In the genomic region with DNA sequence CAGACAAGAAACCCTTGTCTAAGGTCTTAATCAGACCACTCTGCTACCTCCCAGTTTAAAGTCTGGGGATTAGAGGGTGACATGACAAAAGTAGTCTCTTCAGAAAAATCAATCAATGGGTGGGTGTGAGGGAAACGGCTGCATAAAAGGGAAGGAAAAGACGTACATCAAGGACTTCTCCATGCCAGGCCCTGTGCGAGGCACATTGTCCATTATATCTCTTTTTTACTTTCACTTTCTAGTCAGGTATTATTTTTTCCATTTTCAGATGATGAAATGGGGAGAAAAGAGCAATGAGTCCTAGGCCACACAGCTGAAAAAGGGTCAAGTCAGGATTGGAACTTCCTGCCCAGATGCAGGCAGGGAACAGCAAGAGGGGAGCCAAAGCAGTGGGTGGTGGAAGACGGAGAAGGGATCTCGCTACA, we compare ENCODE assay signal across 1 cellular context.
TF ChIP-seq lines count a peak whose summit lies in the region.

No MANE protein-coding gene starts in this region.

TF ChIP-seq in K562, 482 proteins besides CTCF, POLR2A, EP300 and RAD21 (continued from another document and continues in another):
- TF ChIP-seq, protein P1, sequence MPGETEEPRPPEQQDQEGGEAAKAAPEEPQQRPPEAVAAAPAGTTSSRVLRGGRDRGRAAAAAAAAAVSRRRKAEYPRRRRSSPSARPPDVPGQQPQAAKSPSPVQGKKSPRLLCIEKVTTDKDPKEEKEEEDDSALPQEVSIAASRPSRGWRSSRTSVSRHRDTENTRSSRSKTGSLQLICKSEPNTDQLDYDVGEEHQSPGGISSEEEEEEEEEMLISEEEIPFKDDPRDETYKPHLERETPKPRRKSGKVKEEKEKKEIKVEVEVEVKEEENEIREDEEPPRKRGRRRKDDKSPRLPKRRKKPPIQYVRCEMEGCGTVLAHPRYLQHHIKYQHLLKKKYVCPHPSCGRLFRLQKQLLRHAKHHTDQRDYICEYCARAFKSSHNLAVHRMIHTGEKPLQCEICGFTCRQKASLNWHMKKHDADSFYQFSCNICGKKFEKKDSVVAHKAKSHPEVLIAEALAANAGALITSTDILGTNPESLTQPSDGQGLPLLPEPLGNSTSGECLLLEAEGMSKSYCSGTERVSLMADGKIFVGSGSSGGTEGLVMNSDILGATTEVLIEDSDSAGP (CRISPR knock-in tag; IDR thresholded peaks at IDR 0.05), result no peak
- TF ChIP-seq, protein P2, sequence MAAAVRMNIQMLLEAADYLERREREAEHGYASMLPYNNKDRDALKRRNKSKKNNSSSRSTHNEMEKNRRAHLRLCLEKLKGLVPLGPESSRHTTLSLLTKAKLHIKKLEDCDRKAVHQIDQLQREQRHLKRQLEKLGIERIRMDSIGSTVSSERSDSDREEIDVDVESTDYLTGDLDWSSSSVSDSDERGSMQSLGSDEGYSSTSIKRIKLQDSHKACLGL (CRISPR knock-in tag; IDR thresholded peaks at IDR 0.05; ENCODE audit: borderline replicate concordance, poor library complexity, severe bottlenecking), result no peak
- peak; percentile 97 for TF ChIP-seq ZNF175 (CRISPR knock-in tag; IDR thresholded peaks at IDR 0.05; ENCODE audit: low read depth)
- no peak for TF ChIP-seq CCNT2 (IDR thresholded peaks at IDR 0.05; ENCODE audit: borderline replicate concordance, extremely low read depth, insufficient read length, low read depth, low read length)
- no peak for TF ChIP-seq ARHGAP35 (IDR thresholded peaks at IDR 0.05; ENCODE audit: partially characterized antibody)
- no peak for TF ChIP-seq FIP1L1 (IDR thresholded peaks at IDR 0.05; ENCODE audit: low read depth, low read length, poor library complexity, severe bottlenecking)
- TF ChIP-seq HDGF (IDR thresholded peaks at IDR 0.05), result no peak
- TF ChIP-seq NR3C1 (CRISPR knock-in tag; IDR thresholded peaks at IDR 0.05), result no peak
- TF ChIP-seq NR2C1 (IDR thresholded peaks at IDR 0.05), result no peak
- peak; percentile 82 for TF ChIP-seq NR2C1 (tag; IDR thresholded peaks at IDR 0.05)
- 0 out of 2 replicates have a peak, but pooled peaks have one; percentile 7 for TF ChIP-seq RBFOX2 (IDR thresholded peaks at IDR 0.05; ENCODE audit: low read depth, low read length)
- TF ChIP-seq PTRF (tag; IDR thresholded peaks at IDR 0.05), result no peak
- no peak for TF ChIP-seq SAFB2 (IDR thresholded peaks at IDR 0.05; ENCODE audit: borderline replicate concordance, low read depth, low read length, severe bottlenecking)
- peak; percentile 11; the same call in 1 of the 2 replicates for TF ChIP-seq NFXL1 (CRISPR knock-in tag; IDR thresholded peaks at IDR 0.05)
- no peak for TF ChIP-seq TGIF2 (CRISPR knock-in tag; IDR thresholded peaks at IDR 0.05)
- 0 out of 2 replicates have a peak, but pooled peaks have one; percentile 23 for TF ChIP-seq HIVEP1 (CRISPR knock-in tag; IDR thresholded peaks at IDR 0.05)
- TF ChIP-seq, protein P3, sequence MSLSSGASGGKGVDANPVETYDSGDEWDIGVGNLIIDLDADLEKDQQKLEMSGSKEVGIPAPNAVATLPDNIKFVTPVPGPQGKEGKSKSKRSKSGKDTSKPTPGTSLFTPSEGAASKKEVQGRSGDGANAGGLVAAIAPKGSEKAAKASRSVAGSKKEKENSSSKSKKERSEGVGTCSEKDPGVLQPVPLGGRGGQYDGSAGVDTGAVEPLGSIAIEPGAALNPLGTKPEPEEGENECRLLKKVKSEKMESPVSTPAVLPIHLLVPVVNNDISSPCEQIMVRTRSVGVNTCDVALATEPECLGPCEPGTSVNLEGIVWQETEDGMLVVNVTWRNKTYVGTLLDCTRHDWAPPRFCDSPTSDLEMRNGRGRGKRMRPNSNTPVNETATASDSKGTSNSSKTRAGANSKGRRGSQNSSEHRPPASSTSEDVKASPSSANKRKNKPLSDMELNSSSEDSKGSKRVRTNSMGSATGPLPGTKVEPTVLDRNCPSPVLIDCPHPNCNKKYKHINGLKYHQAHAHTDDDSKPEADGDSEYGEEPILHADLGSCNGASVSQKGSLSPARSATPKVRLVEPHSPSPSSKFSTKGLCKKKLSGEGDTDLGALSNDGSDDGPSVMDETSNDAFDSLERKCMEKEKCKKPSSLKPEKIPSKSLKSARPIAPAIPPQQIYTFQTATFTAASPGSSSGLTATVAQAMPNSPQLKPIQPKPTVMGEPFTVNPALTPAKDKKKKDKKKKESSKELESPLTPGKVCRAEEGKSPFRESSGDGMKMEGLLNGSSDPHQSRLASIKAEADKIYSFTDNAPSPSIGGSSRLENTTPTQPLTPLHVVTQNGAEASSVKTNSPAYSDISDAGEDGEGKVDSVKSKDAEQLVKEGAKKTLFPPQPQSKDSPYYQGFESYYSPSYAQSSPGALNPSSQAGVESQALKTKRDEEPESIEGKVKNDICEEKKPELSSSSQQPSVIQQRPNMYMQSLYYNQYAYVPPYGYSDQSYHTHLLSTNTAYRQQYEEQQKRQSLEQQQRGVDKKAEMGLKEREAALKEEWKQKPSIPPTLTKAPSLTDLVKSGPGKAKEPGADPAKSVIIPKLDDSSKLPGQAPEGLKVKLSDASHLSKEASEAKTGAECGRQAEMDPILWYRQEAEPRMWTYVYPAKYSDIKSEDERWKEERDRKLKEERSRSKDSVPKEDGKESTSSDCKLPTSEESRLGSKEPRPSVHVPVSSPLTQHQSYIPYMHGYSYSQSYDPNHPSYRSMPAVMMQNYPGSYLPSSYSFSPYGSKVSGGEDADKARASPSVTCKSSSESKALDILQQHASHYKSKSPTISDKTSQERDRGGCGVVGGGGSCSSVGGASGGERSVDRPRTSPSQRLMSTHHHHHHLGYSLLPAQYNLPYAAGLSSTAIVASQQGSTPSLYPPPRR (CRISPR knock-in tag; IDR thresholded peaks at IDR 0.05; ENCODE audit: borderline replicate concordance), result no peak
- peak; percentile 22; the same call in 1 of the 2 replicates for TF ChIP-seq CEBPB (tag; IDR thresholded peaks at IDR 0.05)
- no peak for TF ChIP-seq NCOR1 (IDR thresholded peaks at IDR 0.05)
- TF ChIP-seq ZFX (CRISPR knock-in tag; IDR thresholded peaks at IDR 0.05), result no peak; the same call in 1 of the 2 replicates
- peak; percentile 74 for TF ChIP-seq GABPA (tag; conservative IDR thresholded peaks at IDR 0.05; ENCODE audit: low read depth)
- peak; percentile 44 for TF ChIP-seq HDAC3 (IDR thresholded peaks at IDR 0.05; ENCODE audit: borderline replicate concordance, partially characterized antibody)
- no peak for TF ChIP-seq TRIM28 (IDR thresholded peaks at IDR 0.05)
- TF ChIP-seq KAT8 (IDR thresholded peaks at IDR 0.05; ENCODE audit: low read depth), result no peak
- TF ChIP-seq, protein P4, sequence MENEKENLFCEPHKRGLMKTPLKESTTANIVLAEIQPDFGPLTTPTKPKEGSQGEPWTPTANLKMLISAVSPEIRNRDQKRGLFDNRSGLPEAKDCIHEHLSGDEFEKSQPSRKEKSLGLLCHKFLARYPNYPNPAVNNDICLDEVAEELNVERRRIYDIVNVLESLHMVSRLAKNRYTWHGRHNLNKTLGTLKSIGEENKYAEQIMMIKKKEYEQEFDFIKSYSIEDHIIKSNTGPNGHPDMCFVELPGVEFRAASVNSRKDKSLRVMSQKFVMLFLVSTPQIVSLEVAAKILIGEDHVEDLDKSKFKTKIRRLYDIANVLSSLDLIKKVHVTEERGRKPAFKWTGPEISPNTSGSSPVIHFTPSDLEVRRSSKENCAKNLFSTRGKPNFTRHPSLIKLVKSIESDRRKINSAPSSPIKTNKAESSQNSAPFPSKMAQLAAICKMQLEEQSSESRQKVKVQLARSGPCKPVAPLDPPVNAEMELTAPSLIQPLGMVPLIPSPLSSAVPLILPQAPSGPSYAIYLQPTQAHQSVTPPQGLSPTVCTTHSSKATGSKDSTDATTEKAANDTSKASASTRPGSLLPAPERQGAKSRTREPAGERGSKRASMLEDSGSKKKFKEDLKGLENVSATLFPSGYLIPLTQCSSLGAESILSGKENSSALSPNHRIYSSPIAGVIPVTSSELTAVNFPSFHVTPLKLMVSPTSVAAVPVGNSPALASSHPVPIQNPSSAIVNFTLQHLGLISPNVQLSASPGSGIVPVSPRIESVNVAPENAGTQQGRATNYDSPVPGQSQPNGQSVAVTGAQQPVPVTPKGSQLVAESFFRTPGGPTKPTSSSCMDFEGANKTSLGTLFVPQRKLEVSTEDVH (IDR thresholded peaks at IDR 0.05; ENCODE audit: low read depth, partially characterized antibody), result no peak
- peak; percentile 74; the same call in 1 of the 2 replicates for TF ChIP-seq MEF2D (tag; conservative IDR thresholded peaks at IDR 0.05; ENCODE audit: low read depth)
- TF ChIP-seq, protein P5, sequence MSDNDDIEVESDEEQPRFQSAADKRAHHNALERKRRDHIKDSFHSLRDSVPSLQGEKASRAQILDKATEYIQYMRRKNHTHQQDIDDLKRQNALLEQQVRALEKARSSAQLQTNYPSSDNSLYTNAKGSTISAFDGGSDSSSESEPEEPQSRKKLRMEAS (CRISPR knock-in tag; IDR thresholded peaks at IDR 0.05), result no peak
- no peak for TF ChIP-seq KHSRP (IDR thresholded peaks at IDR 0.05)
- TF ChIP-seq, protein P6, sequence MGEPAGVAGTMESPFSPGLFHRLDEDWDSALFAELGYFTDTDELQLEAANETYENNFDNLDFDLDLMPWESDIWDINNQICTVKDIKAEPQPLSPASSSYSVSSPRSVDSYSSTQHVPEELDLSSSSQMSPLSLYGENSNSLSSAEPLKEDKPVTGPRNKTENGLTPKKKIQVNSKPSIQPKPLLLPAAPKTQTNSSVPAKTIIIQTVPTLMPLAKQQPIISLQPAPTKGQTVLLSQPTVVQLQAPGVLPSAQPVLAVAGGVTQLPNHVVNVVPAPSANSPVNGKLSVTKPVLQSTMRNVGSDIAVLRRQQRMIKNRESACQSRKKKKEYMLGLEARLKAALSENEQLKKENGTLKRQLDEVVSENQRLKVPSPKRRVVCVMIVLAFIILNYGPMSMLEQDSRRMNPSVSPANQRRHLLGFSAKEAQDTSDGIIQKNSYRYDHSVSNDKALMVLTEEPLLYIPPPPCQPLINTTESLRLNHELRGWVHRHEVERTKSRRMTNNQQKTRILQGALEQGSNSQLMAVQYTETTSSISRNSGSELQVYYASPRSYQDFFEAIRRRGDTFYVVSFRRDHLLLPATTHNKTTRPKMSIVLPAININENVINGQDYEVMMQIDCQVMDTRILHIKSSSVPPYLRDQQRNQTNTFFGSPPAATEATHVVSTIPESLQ (CRISPR knock-in tag; IDR thresholded peaks at IDR 0.05), result no peak
- TF ChIP-seq TRIM24 (IDR thresholded peaks at IDR 0.05), result peak; percentile 71 to 73; a peak in 2 of 4 replicates
- no peak; the same call in 1 of the 2 replicates for TF ChIP-seq ADNP (tag; IDR thresholded peaks at IDR 0.05)
- no peak for TF ChIP-seq BRF1 (IDR thresholded peaks at IDR 0.05; ENCODE audit: borderline replicate concordance, extremely low read depth, insufficient read length)
- TF ChIP-seq IRF2 (CRISPR knock-in tag; IDR thresholded peaks at IDR 0.05), result no peak
- TF ChIP-seq, protein P7, sequence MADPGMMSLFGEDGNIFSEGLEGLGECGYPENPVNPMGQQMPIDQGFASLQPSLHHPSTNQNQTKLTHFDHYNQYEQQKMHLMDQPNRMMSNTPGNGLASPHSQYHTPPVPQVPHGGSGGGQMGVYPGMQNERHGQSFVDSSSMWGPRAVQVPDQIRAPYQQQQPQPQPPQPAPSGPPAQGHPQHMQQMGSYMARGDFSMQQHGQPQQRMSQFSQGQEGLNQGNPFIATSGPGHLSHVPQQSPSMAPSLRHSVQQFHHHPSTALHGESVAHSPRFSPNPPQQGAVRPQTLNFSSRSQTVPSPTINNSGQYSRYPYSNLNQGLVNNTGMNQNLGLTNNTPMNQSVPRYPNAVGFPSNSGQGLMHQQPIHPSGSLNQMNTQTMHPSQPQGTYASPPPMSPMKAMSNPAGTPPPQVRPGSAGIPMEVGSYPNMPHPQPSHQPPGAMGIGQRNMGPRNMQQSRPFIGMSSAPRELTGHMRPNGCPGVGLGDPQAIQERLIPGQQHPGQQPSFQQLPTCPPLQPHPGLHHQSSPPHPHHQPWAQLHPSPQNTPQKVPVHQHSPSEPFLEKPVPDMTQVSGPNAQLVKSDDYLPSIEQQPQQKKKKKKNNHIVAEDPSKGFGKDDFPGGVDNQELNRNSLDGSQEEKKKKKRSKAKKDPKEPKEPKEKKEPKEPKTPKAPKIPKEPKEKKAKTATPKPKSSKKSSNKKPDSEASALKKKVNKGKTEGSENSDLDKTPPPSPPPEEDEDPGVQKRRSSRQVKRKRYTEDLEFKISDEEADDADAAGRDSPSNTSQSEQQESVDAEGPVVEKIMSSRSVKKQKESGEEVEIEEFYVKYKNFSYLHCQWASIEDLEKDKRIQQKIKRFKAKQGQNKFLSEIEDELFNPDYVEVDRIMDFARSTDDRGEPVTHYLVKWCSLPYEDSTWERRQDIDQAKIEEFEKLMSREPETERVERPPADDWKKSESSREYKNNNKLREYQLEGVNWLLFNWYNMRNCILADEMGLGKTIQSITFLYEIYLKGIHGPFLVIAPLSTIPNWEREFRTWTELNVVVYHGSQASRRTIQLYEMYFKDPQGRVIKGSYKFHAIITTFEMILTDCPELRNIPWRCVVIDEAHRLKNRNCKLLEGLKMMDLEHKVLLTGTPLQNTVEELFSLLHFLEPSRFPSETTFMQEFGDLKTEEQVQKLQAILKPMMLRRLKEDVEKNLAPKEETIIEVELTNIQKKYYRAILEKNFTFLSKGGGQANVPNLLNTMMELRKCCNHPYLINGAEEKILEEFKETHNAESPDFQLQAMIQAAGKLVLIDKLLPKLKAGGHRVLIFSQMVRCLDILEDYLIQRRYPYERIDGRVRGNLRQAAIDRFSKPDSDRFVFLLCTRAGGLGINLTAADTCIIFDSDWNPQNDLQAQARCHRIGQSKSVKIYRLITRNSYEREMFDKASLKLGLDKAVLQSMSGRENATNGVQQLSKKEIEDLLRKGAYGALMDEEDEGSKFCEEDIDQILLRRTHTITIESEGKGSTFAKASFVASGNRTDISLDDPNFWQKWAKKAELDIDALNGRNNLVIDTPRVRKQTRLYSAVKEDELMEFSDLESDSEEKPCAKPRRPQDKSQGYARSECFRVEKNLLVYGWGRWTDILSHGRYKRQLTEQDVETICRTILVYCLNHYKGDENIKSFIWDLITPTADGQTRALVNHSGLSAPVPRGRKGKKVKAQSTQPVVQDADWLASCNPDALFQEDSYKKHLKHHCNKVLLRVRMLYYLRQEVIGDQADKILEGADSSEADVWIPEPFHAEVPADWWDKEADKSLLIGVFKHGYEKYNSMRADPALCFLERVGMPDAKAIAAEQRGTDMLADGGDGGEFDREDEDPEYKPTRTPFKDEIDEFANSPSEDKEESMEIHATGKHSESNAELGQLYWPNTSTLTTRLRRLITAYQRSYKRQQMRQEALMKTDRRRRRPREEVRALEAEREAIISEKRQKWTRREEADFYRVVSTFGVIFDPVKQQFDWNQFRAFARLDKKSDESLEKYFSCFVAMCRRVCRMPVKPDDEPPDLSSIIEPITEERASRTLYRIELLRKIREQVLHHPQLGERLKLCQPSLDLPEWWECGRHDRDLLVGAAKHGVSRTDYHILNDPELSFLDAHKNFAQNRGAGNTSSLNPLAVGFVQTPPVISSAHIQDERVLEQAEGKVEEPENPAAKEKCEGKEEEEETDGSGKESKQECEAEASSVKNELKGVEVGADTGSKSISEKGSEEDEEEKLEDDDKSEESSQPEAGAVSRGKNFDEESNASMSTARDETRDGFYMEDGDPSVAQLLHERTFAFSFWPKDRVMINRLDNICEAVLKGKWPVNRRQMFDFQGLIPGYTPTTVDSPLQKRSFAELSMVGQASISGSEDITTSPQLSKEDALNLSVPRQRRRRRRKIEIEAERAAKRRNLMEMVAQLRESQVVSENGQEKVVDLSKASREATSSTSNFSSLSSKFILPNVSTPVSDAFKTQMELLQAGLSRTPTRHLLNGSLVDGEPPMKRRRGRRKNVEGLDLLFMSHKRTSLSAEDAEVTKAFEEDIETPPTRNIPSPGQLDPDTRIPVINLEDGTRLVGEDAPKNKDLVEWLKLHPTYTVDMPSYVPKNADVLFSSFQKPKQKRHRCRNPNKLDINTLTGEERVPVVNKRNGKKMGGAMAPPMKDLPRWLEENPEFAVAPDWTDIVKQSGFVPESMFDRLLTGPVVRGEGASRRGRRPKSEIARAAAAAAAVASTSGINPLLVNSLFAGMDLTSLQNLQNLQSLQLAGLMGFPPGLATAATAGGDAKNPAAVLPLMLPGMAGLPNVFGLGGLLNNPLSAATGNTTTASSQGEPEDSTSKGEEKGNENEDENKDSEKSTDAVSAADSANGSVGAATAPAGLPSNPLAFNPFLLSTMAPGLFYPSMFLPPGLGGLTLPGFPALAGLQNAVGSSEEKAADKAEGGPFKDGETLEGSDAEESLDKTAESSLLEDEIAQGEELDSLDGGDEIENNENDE (IDR thresholded peaks at IDR 0.05; ENCODE audit: low read depth, low read length), result no peak
